Comparison of ENCODE assay signal across 8 cellular contexts in the genomic region with DNA sequence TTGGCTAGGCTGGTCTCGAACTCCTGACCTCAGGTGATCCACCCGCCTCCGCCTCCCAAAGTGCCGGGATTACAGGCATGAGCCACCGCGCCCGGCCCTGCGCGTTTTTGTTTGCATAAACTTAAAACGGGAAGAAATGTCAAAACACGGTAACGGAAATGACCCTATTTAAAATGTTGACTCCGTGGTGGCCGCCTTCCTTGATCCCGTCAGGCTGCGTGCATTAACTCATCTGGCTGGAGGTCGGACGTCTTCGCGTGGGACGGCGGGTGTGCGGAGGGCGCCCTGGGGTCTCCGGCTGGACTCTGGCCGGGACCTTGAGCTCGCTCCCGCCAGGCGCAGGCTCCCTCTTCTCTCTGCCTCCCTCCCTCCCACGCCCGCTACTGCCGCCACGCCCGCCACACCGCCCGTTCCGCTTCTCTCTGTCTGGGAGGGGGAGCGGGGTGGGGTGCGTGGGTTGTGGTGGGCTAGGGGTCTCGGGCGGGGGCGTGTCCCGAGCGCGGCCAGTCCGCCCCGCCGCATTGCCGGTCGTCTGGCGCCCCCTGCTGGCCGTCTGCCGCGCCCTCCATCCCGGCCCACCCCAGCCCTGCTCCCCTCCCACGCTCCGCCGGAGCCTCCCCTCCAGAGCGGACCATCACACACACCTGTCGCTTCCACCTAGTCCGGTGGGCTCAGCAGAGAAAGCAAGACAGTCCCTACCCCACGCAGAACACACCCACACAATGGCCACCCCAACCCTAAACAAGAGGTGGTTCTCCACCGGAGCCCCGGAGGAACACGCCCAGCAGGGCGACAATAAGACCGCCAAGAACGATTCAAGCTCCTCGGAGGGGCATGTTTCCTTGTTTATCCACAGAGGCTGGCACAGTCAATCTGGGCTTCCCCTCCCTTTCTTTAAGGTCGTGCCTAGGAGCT. TPM values are rescaled to one million over a fixed set of nuclear protein-coding genes. Genes with fewer than 3 reads are reported as not detected.
DNase-seq lines count a peak whose midpoint lies in the region; ATAC-seq and TF ChIP-seq lines count a peak whose summit lies in the region.

No MANE protein-coding gene starts in this region.

- no peaks in the 10 kb centered on the region for H3K79me2 ChIP-seq in GM23338 (replicated peaks; ENCODE audit: insufficient read depth)
- no peaks in the 10 kb centered on the region for H3K79me2 ChIP-seq in mesendoderm (ENCODE audit: control insufficient read depth, insufficient read depth, low read length)

- peak overlapping the region; percentile 77 for H3K4me3 ChIP-seq in CD8-positive, alpha-beta T cell (ENCODE audit: low read depth, low read length)
- H3K4me3 ChIP-seq in GM23338 (peak overlapping the region; percentile 96), mesendoderm (ENCODE audit: low read length) (peak overlapping the region; percentile 6)
- peak overlapping the region; percentile 67 for H3K4me3 ChIP-seq in effector memory CD4-positive, alpha-beta T cell (ENCODE audit: insufficient read depth, low read depth, low read length, poor library complexity, severe bottlenecking)

- peak overlapping the region; percentile 68 for H3K23ac ChIP-seq in mesendoderm (ENCODE audit: low read length)

- H3K9me3 ChIP-seq in CD8-positive, alpha-beta T cell (ENCODE audit: low read length) = no peaks in the 10 kb centered on the region
- no peaks in the 10 kb centered on the region for H3K9me3 ChIP-seq in effector memory CD4-positive, alpha-beta T cell (ENCODE audit: control insufficient read depth, low read length)

- intact Hi-C loops in CD8-positive, alpha-beta T cell (cut with DNase I, micrococcal nuclease) = loop anchor here (1.0 to 10.0 kb wide), 11 partner anchors 114 to 691 kb away; partner anchors contain the start of genes MYH10 (in 2 of the 2), RPL26 (in 2 of the 2) and ALOXE3 (in 1 of the 2)

- H3K4me2 ChIP-seq in GM23338 (peak overlapping the region; percentile 99), mesendoderm (ENCODE audit: low read length) (peak overlapping the region; percentile 39)

- H3K18ac ChIP-seq in mesendoderm (ENCODE audit: low read length) = no peak overlapping the region

- H3F3A ChIP-seq in GM23338 (replicated peaks; ENCODE audit: low read depth) = no peaks in the 10 kb centered on the region

- no peaks in the 10 kb centered on the region for H3K9me3 Mint-ChIP-seq in CD8-positive, alpha-beta T cell
- H3K9me3 Mint-ChIP-seq in GM23338 = peaks cover 7% of the 10 kb centered on the region; the same call in 2 of the 3 replicates
- H3K9me3 Mint-ChIP-seq in activated CD8-positive, alpha-beta T cell treated with anti-CD3 and anti-CD28 coated beads, Interleukin-2, amount 10 ng/mL, durations not matched to agents 7 days and 5 days (ENCODE audit: insufficient read depth) = no peaks in the 10 kb centered on the region

- H3K9ac ChIP-seq in mesendoderm (ENCODE audit: low read length) = peak overlapping the region; percentile 47

- no peak overlapping the region for H2BK5ac ChIP-seq in mesendoderm (ENCODE audit: low read length)

- H3K56ac ChIP-seq in mesendoderm (ENCODE audit: low read length) = peak overlapping the region; percentile 80

- H4K20me1 ChIP-seq in GM23338 (replicated peaks; ENCODE audit: insufficient read depth) = no peaks in the 10 kb centered on the region

- no peak overlapping the region for H4K5ac ChIP-seq in mesendoderm (ENCODE audit: low read length)

- peaks cover 15% of the 10 kb centered on the region for H3K4me1 ChIP-seq in CD8-positive, alpha-beta T cell (ENCODE audit: insufficient read depth, low read length)
- H3K4me1 ChIP-seq in GM23338 (ENCODE audit: insufficient read depth) (no peaks in the 10 kb centered on the region), mesendoderm (ENCODE audit: control insufficient read depth, low read depth, low read length) (no peaks in the 10 kb centered on the region)
- no peaks in the 10 kb centered on the region for H3K4me1 ChIP-seq in effector memory CD4-positive, alpha-beta T cell (ENCODE audit: control insufficient read depth, insufficient read depth, low read length, poor library complexity, severe bottlenecking)

- no peak overlapping the region for H4K8ac ChIP-seq in mesendoderm (ENCODE audit: low read depth, low read length)

- no peaks in the 10 kb centered on the region for H3K9me2 ChIP-seq in GM23338 (ENCODE audit: insufficient read depth)

- peak; percentile 94 for TF ChIP-seq CTCF in CD8-positive, alpha-beta T cell (IDR thresholded peaks at IDR 0.05)
- peak; percentile 52 to 81 for TF ChIP-seq CTCF in GM23338 (conservative IDR thresholded peaks at IDR 0.05; ENCODE audit: low read depth in 2 of 2)

- H3K36me3 ChIP-seq in CD8-positive, alpha-beta T cell (ENCODE audit: insufficient read depth, low read length) = no peaks in the 10 kb centered on the region
- no peaks in the 10 kb centered on the region for H3K36me3 ChIP-seq in GM23338 (ENCODE audit: insufficient read depth)
- H3K36me3 ChIP-seq in effector memory CD4-positive, alpha-beta T cell (ENCODE audit: control insufficient read depth, insufficient read depth, low read length) = no peaks in the 10 kb centered on the region
- no peaks in the 10 kb centered on the region for H3K36me3 ChIP-seq in mesendoderm (ENCODE audit: control insufficient read depth, insufficient read depth, low read length)

- CTCF ChIA-PET in CD8-positive, alpha-beta T cell (lab: Charles Lee) = interaction anchor here (0.6 to 4.5 kb wide), 31 partner anchors 9 to 946 kb away, joined by 3 to 40 read pairs (median 3); partner anchors contain the start of genes KRABD2 and NDEL1
- CTCF ChIA-PET in activated CD8-positive, alpha-beta T cell treated with anti-CD3 and anti-CD28 coated beads, Interleukin-2, amount 10 ng/mL, durations not matched to agents 7 days and 5 days (lab: Charles Lee) = interaction anchor here (0.6 to 4.6 kb wide), 34 partner anchors 8 to 1058 kb away, joined by 3 to 29 read pairs (median 4); partner anchors contain the start of genes KRABD2, MYH10, NDEL1 and TP53

- DNase-seq in CD8-positive, alpha-beta T cell = peak; percentile 56 to 91 (median 82)
- peak; percentile 70 for DNase-seq in GM23338 (ENCODE audit: low spot score)
- DNase-seq in NCI-H2227 (lab: John Stamatoyannopoulos, UW; ENCODE audit: unreplicated experiment) = peak; percentile 62
- peak; percentile 84 for DNase-seq in activated CD8-positive, alpha-beta T cell treated with anti-CD3 and anti-CD28 coated beads, Interleukin-2, amount 10 ng/mL, durations not matched to agents 7 days and 5 days
- peak; percentile 50 to 68 (median 66) for DNase-seq in effector memory CD4-positive, alpha-beta T cell
- DNase-seq in mesendoderm = peak; percentile 59
- DNase-seq in stimulated activated CD8-positive, alpha-beta memory T cell treated with anti-CD3 and anti-CD28 coated beads, Interleukin-12 subunit alpha, Interleukin-12 subunit beta, amount 100 ng/mL, for 4 hours (ENCODE audit: low read depth) = peak; percentile 68

- no peak overlapping the region for H2BK120ac ChIP-seq in mesendoderm (ENCODE audit: low read depth, low read length)

- POLR2A ChIA-PET in CD8-positive, alpha-beta T cell (lab: Charles Lee) = interaction anchor here (1.5 to 1.7 kb wide), 2 partner anchors 208 to 335 kb away, joined by 4 to 6 read pairs; no protein-coding TSS in a partner anchor
- POLR2A ChIA-PET in activated CD8-positive, alpha-beta T cell treated with anti-CD3 and anti-CD28 coated beads, Interleukin-2, amount 10 ng/mL, durations not matched to agents 7 days and 5 days (lab: Charles Lee) = interaction anchor here (0.6 to 1.5 kb wide), 5 partner anchors 335 to 369 kb away, joined by 3 to 4 read pairs (median 3); partner anchors contain the start of gene KRABD2

- peak overlapping the region; percentile 94 for H3K27ac Mint-ChIP-seq in CD8-positive, alpha-beta T cell
- no peak overlapping the region for H3K27ac Mint-ChIP-seq in GM23338
- peak overlapping the region; percentile 91 for H3K27ac Mint-ChIP-seq in activated CD8-positive, alpha-beta T cell treated with anti-CD3 and anti-CD28 coated beads, Interleukin-2, amount 10 ng/mL, durations not matched to agents 7 days and 5 days

- peak overlapping the region; percentile 100 for H2AFZ ChIP-seq in GM23338

- H3K4me1 Mint-ChIP-seq in CD8-positive, alpha-beta T cell (ENCODE audit: low read depth) = peaks cover 25% of the 10 kb centered on the region
- no peaks in the 10 kb centered on the region for H3K4me1 Mint-ChIP-seq in GM23338
- H3K4me1 Mint-ChIP-seq in activated CD8-positive, alpha-beta T cell treated with anti-CD3 and anti-CD28 coated beads, Interleukin-2, amount 10 ng/mL, durations not matched to agents 7 days and 5 days (ENCODE audit: low read depth) = peaks cover 18% of the 10 kb centered on the region

- no peaks in the 10 kb centered on the region for H3K27me3 Mint-ChIP-seq in CD8-positive, alpha-beta T cell (ENCODE audit: low read depth)
- H3K27me3 Mint-ChIP-seq in GM23338 (ENCODE audit: insufficient read depth, low read depth, poor library complexity) = peaks cover 12% of the 10 kb centered on the region
- peaks cover 14% of the 10 kb centered on the region for H3K27me3 Mint-ChIP-seq in activated CD8-positive, alpha-beta T cell treated with anti-CD3 and anti-CD28 coated beads, Interleukin-2, amount 10 ng/mL, durations not matched to agents 7 days and 5 days (ENCODE audit: low read depth)

- no peak overlapping the region for H2BK15ac ChIP-seq in mesendoderm (replicated peaks; ENCODE audit: low read depth)

- no peak overlapping the region for H3K4ac ChIP-seq in mesendoderm (ENCODE audit: low read depth, low read length)

- H3K79me1 ChIP-seq in mesendoderm (ENCODE audit: low read length) = no peaks in the 10 kb centered on the region

- ATAC-seq in CD8-positive, alpha-beta T cell = peak; percentile 72
- ATAC-seq in GM23338 (peak; percentile 94), GM18520 (IDR thresholded peaks at IDR 0.05; ENCODE audit: unreplicated experiment) (no peak)
- ATAC-seq in activated CD8-positive, alpha-beta T cell treated with anti-CD3 and anti-CD28 coated beads, Interleukin-2, amount 10 ng/mL, durations not matched to agents 7 days and 5 days = peak; percentile 90

- H3K4me3 Mint-ChIP-seq in CD8-positive, alpha-beta T cell = peak overlapping the region; percentile 94
- peak overlapping the region; percentile 86 for H3K4me3 Mint-ChIP-seq in GM23338
- peak overlapping the region; percentile 83 for H3K4me3 Mint-ChIP-seq in activated CD8-positive, alpha-beta T cell treated with anti-CD3 and anti-CD28 coated beads, Interleukin-2, amount 10 ng/mL, durations not matched to agents 7 days and 5 days

- no peaks in the 10 kb centered on the region for H3K36me3 Mint-ChIP-seq in CD8-positive, alpha-beta T cell
- H3K36me3 Mint-ChIP-seq in GM23338 (ENCODE audit: low read depth) = no peaks in the 10 kb centered on the region
- no peaks in the 10 kb centered on the region for H3K36me3 Mint-ChIP-seq in activated CD8-positive, alpha-beta T cell treated with anti-CD3 and anti-CD28 coated beads, Interleukin-2, amount 10 ng/mL, durations not matched to agents 7 days and 5 days (ENCODE audit: low read depth)

- H3K27ac ChIP-seq in CD8-positive, alpha-beta T cell (ENCODE audit: low read depth, low read length) = peak overlapping the region; percentile 69
- H3K27ac ChIP-seq in GM23338 (ENCODE audit: low read depth) (no peak overlapping the region), mesendoderm (ENCODE audit: low read depth, low read length) (no peak overlapping the region)
- peak overlapping the region; percentile 36 for H3K27ac ChIP-seq in effector memory CD4-positive, alpha-beta T cell (ENCODE audit: insufficient read depth, low read length, poor library complexity, severe bottlenecking)

- H3K27me3 ChIP-seq in CD8-positive, alpha-beta T cell (ENCODE audit: insufficient read depth, low read length) = no peaks in the 10 kb centered on the region
- H3K27me3 ChIP-seq in GM23338 (ENCODE audit: insufficient read depth) = peaks cover 4% of the 10 kb centered on the region
- no peaks in the 10 kb centered on the region for H3K27me3 ChIP-seq in effector memory CD4-positive, alpha-beta T cell (replicated peaks; ENCODE audit: control insufficient read depth, insufficient read depth, low read length, poor library complexity, severe bottlenecking)
- no peaks in the 10 kb centered on the region for H3K27me3 ChIP-seq in mesendoderm (ENCODE audit: insufficient read depth, low read length, poor library complexity)

- WGBS in mesendoderm (ENCODE audit: extremely low coverage, insufficient coverage, low lambda C conversion rate) = no CpG with 5 or more reads among the region's 70 CpGs

- H2AK5ac ChIP-seq in mesendoderm (ENCODE audit: low read length) = no peak overlapping the region

RNA-seq across cellular contexts. Expression of gene CCDC42, which starts 1.2 kb away (rescaled TPM):
- under 1 TPM; 0.50 to 0.62 TPM for total RNA-seq in CD8-positive, alpha-beta T cell
- total RNA-seq in GM23338 (2014; rRNA removed; shearing (Covaris generic)) = not detected in 2 replicates
- not detected in 2 replicates for polyA plus RNA-seq in GM23338 (2016; fragmentation: Nextera tagmentation; extraction: Ambion mirVana)
- total RNA-seq in activated CD8-positive, alpha-beta T cell treated with anti-CD3 and anti-CD28 coated beads, Interleukin-2, amount 10 ng/mL, durations not matched to agents 7 days and 5 days = under 1 TPM; 0.47 to 0.53 TPM
- not detected for polyA plus RNA-seq in mesendoderm (2013, experiment 1 of 2)
- 0.04 TPM for polyA plus RNA-seq in mesendoderm (2013, experiment 2 of 2)

RNA-seq across cellular contexts. Expression of gene SPDYE4, which starts 12.5 kb away (rescaled TPM):
- not detected for total RNA-seq in CD8-positive, alpha-beta T cell
- not detected in 2 replicates for total RNA-seq in GM23338 (2014; rRNA removed; shearing (Covaris generic))
- polyA plus RNA-seq in GM23338 (2016; fragmentation: Nextera tagmentation; extraction: Ambion mirVana) = not detected in 2 replicates
- not detected for total RNA-seq in activated CD8-positive, alpha-beta T cell treated with anti-CD3 and anti-CD28 coated beads, Interleukin-2, amount 10 ng/mL, durations not matched to agents 7 days and 5 days
- polyA plus RNA-seq in mesendoderm (2013, experiment 1 of 2) = not detected
- not detected for polyA plus RNA-seq in mesendoderm (2013, experiment 2 of 2)

RNA-seq across cellular contexts. Expression of gene MFSD6L, which starts 53.3 kb away (rescaled TPM):
- total RNA-seq in CD8-positive, alpha-beta T cell = not detected
- total RNA-seq in GM23338 (2014; rRNA removed; shearing (Covaris generic)) = 1.9 and 2.8 TPM in 2 replicates
- 0.52 and 1.4 TPM in 2 replicates for polyA plus RNA-seq in GM23338 (2016; fragmentation: Nextera tagmentation; extraction: Ambion mirVana)
- 1 to 10 TPM; 1.4 to 1.5 TPM for total RNA-seq in activated CD8-positive, alpha-beta T cell treated with anti-CD3 and anti-CD28 coated beads, Interleukin-2, amount 10 ng/mL, durations not matched to agents 7 days and 5 days
- polyA plus RNA-seq in mesendoderm (2013, experiment 1 of 2) = 0.39 TPM
- 0.34 TPM for polyA plus RNA-seq in mesendoderm (2013, experiment 2 of 2)

Comparison
In these comparisons a context has a peak if more than half of its experiments do, and no peak if none do; other contexts are left out.
1. H3K27ac ChIP-seq: peak in CD8-positive, alpha-beta T cell (single experiment) and effector memory CD4-positive, alpha-beta T cell (single experiment); none in GM23338 (single experiment) and mesendoderm (single experiment).
2. H3K4me3 ChIP-seq: peak in every context shown above with its lines; median percentile 96 in GM23338; 77 in CD8-positive, alpha-beta T cell; 67 in effector memory CD4-positive, alpha-beta T cell; 6 in mesendoderm.
3. Peak in every context shown above with its lines, with median percentiles within 50 percentile points of each other: DNase-seq and H3K4me3 Mint-ChIP-seq.